Comparison of ENCODE assay signal across 17 cellular contexts in genomic region chr15:74389115-74390048, GRCh38. TPM values are rescaled to one million over a fixed set of nuclear protein-coding genes. Genes with fewer than 3 reads are reported as not detected.
DNase-seq lines count a peak whose midpoint lies in the region; TF ChIP-seq lines count a peak whose summit lies in the region.
"Had no signal": no experiment of that assay in that cellular context is flagged by ENCODE, and none has a peak within 500 bp of the region (broad histone marks: within the 10 kb centered on the region; RNA-seq: fewer than 3 reads in every experiment).

No MANE protein-coding gene starts in this region.

- H3K9me3 ChIP-seq in testis = no peaks in the 10 kb centered on the region
- H3K9me3 ChIP-seq: suprapubic skin had no signal

- peaks cover 29% of the 10 kb centered on the region for H3K4me1 ChIP-seq in testis

- no peaks in the 10 kb centered on the region for H3K36me3 Mint-ChIP-seq in brain
- H3K36me3 Mint-ChIP-seq in nephron (ENCODE audit: low read depth) = no peaks in the 10 kb centered on the region

- DNase-seq in HL-60 (ENCODE audit: low read depth in 1 of 2, low spot score in 1 of 2) (peak in 1 of 2 experiments; percentile 58), OCI-M1 (lab: John Stamatoyannopoulos, UW) (peak; percentile 99), SW 1271 (lab: John Stamatoyannopoulos, UW) (no peak), occipital lobe (lab: John Stamatoyannopoulos, UW) (no peak), testis (no peak)
- DNase-seq: activated T-cell treated with anti-CD3 and anti-CD28 coated beads, Interleukin-2, amount 50 U/mL, for 4 hours; brain microvascular endothelial cell; CD4-positive, alpha-beta T cell; glutamatergic neuron; H9; left colon; NCI-H1417 treated with DMSO at 0.1 percent for 48 hours; NCI-H526 treated with DMSO at 0.1 percent for 48 hours had no signal

- TF ChIP-seq CTCF in HL-60 (IDR thresholded peaks at IDR 0.05; ENCODE audit: insufficient read depth, low read length) (no peak), brain (conservative IDR thresholded peaks at IDR 0.05) (no peak), nephron (IDR thresholded peaks at IDR 0.05; ENCODE audit: unreplicated experiment in 3 of 3) (no peak), testis (IDR thresholded peaks at IDR 0.05) (no peak)

- no peaks in the 10 kb centered on the region for H3K27me3 Mint-ChIP-seq in brain
- peaks cover 9% of the 10 kb centered on the region for H3K27me3 Mint-ChIP-seq in nephron (ENCODE audit: low read depth)
- H3K27me3 Mint-ChIP-seq: CD4-positive, alpha-beta T cell had no signal

- H3K4me1 Mint-ChIP-seq in brain (peaks cover 28% of the 10 kb centered on the region), nephron (peaks cover 59% of the 10 kb centered on the region)

- peaks cover 0 to under 1% (median 0%) of the 10 kb centered on the region in 5 experiments for H3K9me3 Mint-ChIP-seq in brain
- H3K9me3 Mint-ChIP-seq in nephron = no peaks in the 10 kb centered on the region
- H3K9me3 Mint-ChIP-seq: activated T-cell treated with anti-CD3 and anti-CD28 coated beads, Interleukin-2, amount 50 U/mL, for 4 hours; CD4-positive, alpha-beta T cell; H9 had no signal

- peak overlapping the region in 3 of 5 experiments; percentile 2 to 42 (median 32) for H3K27ac Mint-ChIP-seq in brain
- peak overlapping the region; percentile 64 to 98 (median 85) for H3K27ac Mint-ChIP-seq in nephron
- H3K27ac Mint-ChIP-seq: CD4-positive, alpha-beta T cell; H9 had no signal

- 72 to 74% methylated on average over 15 to 20 of the region's 20 CpGs for WGBS in testis, 2 donors

- no peak for TF ChIP-seq POLR2A in testis (IDR thresholded peaks at IDR 0.05)

- H3K4me3 ChIP-seq in HL-60 (replicated peaks; ENCODE audit: insufficient read depth, low read length) (no peak overlapping the region), testis (no peak overlapping the region)
- H3K4me3 ChIP-seq: suprapubic skin had no signal

- H3K27ac ChIP-seq in HL-60 (replicated peaks) (0 out of 2 replicates have a peak overlapping the region, but pooled peaks have one; percentile 16), testis (no peak overlapping the region)
- H3K27ac ChIP-seq: brain microvascular endothelial cell, suprapubic skin had no signal

- intact Hi-C loops in testis (cut with DNase I; ENCODE audit: low total_unique reads) = no loop called here

- H3K4me3 Mint-ChIP-seq in brain = no peak overlapping the region
- H3K4me3 Mint-ChIP-seq in nephron = peak overlapping the region in 1 of 3 experiments; percentile 13
- H3K4me3 Mint-ChIP-seq: activated T-cell treated with anti-CD3 and anti-CD28 coated beads, Interleukin-2, amount 50 U/mL, for 4 hours; CD4-positive, alpha-beta T cell; H9 had no signal

- no peaks in the 10 kb centered on the region for H3K36me3 ChIP-seq in testis (ENCODE audit: low read depth, missing control alignments)
- H3K36me3 ChIP-seq: brain microvascular endothelial cell, suprapubic skin had no signal

- no peaks in the 10 kb centered on the region for H3K27me3 ChIP-seq in HL-60 (ENCODE audit: insufficient read depth, poor library complexity, severe bottlenecking)
- H3K27me3 ChIP-seq in testis = no peaks in the 10 kb centered on the region
- H3K27me3 ChIP-seq: brain microvascular endothelial cell, suprapubic skin had no signal

RNA-seq across cellular contexts. Expression of gene CYP11A1, which starts 21.9 kb away (rescaled TPM):
- polyA plus RNA-seq in brain (ENCODE audit: insufficient read depth, low read depth, low replicate concordance) = 1.1 TPM
- total RNA-seq in occipital lobe = not detected
- total RNA-seq in testis = 10 to 100 TPM; 74.3 to 76.4 TPM
- 76.2 TPM for polyA plus RNA-seq in testis (ENCODE audit: insufficient read depth, low read depth, low replicate concordance)
- total RNA-seq: CD4-positive, alpha-beta T cell; HT-29 had no signal

RNA-seq across cellular contexts. Expression of gene SEMA7A, which starts 44.4 kb away (rescaled TPM):
- polyA plus RNA-seq in brain (ENCODE audit: insufficient read depth, low read depth, low replicate concordance) = 22.2 TPM
- 51.5 TPM for total RNA-seq in occipital lobe
- total RNA-seq in testis = 100 to 1,000 TPM; 217 to 220 TPM
- polyA plus RNA-seq in testis (ENCODE audit: insufficient read depth, low read depth, low replicate concordance) = 80.7 TPM

Comparison
In these comparisons a context has a peak if more than half of its experiments do, and no peak if none do; other contexts are left out.
1. RNA of gene CYP11A1, which starts 21.9 kb away (total RNA-seq): 74.3 to 76.4 TPM in testis; not detected in occipital lobe (single experiment); every median in the first group is over 10 times any median in the second.